Comparison of ENCODE assay signal across 25 cellular contexts in the genomic region with DNA sequence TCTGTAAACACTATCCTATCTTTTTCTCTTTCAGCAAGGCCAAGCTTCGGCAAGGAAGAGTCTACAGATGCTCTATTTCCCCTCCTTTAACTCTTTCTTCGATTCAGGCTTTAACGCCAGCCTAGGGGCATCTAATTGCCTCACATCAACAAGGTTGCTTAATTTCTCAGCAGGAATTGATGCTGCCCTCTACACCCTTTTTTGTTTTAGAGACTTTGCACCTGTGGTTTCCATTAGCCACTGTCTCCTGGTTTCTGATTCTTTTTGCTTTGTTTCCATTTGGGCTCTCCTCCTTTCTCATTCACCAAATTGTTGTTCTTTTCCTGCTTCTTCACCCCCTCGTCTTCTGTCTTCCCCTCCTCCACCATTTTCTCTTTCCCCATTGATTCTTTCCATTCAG.
"Had no signal": no experiment of that assay in that cellular context is flagged by ENCODE, and none has a peak within 500 bp of the region (broad histone marks: within the 10 kb centered on the region; RNA-seq: fewer than 3 reads in every experiment).

No MANE protein-coding gene starts in this region.

- H3K27ac ChIP-seq: coronary artery, esophagus squamous epithelium, heart right ventricle, parathyroid adenoma, right atrium auricular region, sigmoid colon, thoracic aorta, tibial nerve, upper lobe of left lung had no signal

- H3K9me3 Mint-ChIP-seq: effector memory CD8-positive, alpha-beta T cell; immature natural killer cell; memory B cell; stimulated activated naive B cell treated with anti-CD40 and anti-IgM and Interleukin-4, amounts not matched to agents 10 μg/mL and 1 μg/mL and 100 μg/mL, for 72 hours; stimulated activated naive CD8-positive, alpha-beta T cell treated with anti-CD3 and anti-CD28 coated beads, Interleukin-15, Interleukin-2, amounts not matched to agents 100 ng/mL and 50 ng/mL, for 24 hours had no signal

- H3K4me1 ChIP-seq: parathyroid adenoma had no signal

- H3K36me3 ChIP-seq: esophagus squamous epithelium, heart right ventricle, right atrium auricular region, sigmoid colon, thoracic aorta, tibial nerve, upper lobe of left lung had no signal

- H3K27me3 ChIP-seq: esophagus squamous epithelium, heart right ventricle, right atrium auricular region, sigmoid colon, tibial nerve, upper lobe of left lung had no signal

- H3K4me3 ChIP-seq: coronary artery, esophagus squamous epithelium, heart right ventricle, lung, right atrium auricular region, sigmoid colon, thoracic aorta, tibial nerve, upper lobe of left lung had no signal

- H3K9ac ChIP-seq: parathyroid adenoma had no signal

- ATAC-seq: effector memory CD8-positive, alpha-beta T cell; heart right ventricle; natural killer cell; stimulated activated naive B cell treated with anti-CD40 and anti-IgM and Interleukin-4, amounts not matched to agents 10 μg/mL and 1 μg/mL and 100 μg/mL, for 72 hours had no signal

- H3K27me3 Mint-ChIP-seq: memory B cell; progenitor cell of endocrine pancreas; stimulated activated naive CD8-positive, alpha-beta T cell treated with anti-CD3 and anti-CD28 coated beads, Interleukin-15, Interleukin-2, amounts not matched to agents 100 ng/mL and 50 ng/mL, for 24 hours had no signal

- DNase-seq: effector memory CD8-positive, alpha-beta T cell; erythroblast; esophagus squamous epithelium; foreskin melanocyte; glutamatergic neuron; heart right ventricle; hippocampal formation; immature natural killer cell; natural killer cell; sigmoid colon; stimulated activated CD4-positive, alpha-beta T cell treated with anti-CD3 and anti-CD28 coated beads, Interleukin-4, amount 100 ng/mL, for 4 hours; stimulated activated naive B cell treated with anti-CD40 and anti-IgM and Interleukin-4, amounts not matched to agents 10 μg/mL and 1 μg/mL and 100 μg/mL, for 72 hours; upper lobe of left lung had no signal

- H3K79me2 ChIP-seq: parathyroid adenoma had no signal

- H3K27ac Mint-ChIP-seq: effector memory CD8-positive, alpha-beta T cell; immature natural killer cell; memory B cell; natural killer cell; progenitor cell of endocrine pancreas; stimulated activated naive B cell treated with anti-CD40 and anti-IgM and Interleukin-4, amounts not matched to agents 10 μg/mL and 1 μg/mL and 100 μg/mL, for 72 hours; stimulated activated naive CD8-positive, alpha-beta T cell treated with anti-CD3 and anti-CD28 coated beads, Interleukin-15, Interleukin-2, amounts not matched to agents 100 ng/mL and 50 ng/mL, for 24 hours had no signal

- H3K4me3 Mint-ChIP-seq: effector memory CD8-positive, alpha-beta T cell; immature natural killer cell; memory B cell; natural killer cell; stimulated activated naive B cell treated with anti-CD40 and anti-IgM and Interleukin-4, amounts not matched to agents 10 μg/mL and 1 μg/mL and 100 μg/mL, for 72 hours; stimulated activated naive CD8-positive, alpha-beta T cell treated with anti-CD3 and anti-CD28 coated beads, Interleukin-15, Interleukin-2, amounts not matched to agents 100 ng/mL and 50 ng/mL, for 24 hours had no signal

- FAIRE-seq: endometrium, keratinocyte, urothelium cell line had no signal

- H3K36me3 Mint-ChIP-seq: natural killer cell; stimulated activated naive B cell treated with anti-CD40 and anti-IgM and Interleukin-4, amounts not matched to agents 10 μg/mL and 1 μg/mL and 100 μg/mL, for 72 hours had no signal

- H3K9me3 ChIP-seq: esophagus squamous epithelium, heart right ventricle, right atrium auricular region, sigmoid colon, thoracic aorta, tibial nerve, upper lobe of left lung had no signal

- H2AFZ ChIP-seq: parathyroid adenoma had no signal
